ENCODE assay signal across 1 cellular context in genomic region chr2:37196320-37197195, GRCh38.
TF ChIP-seq lines count a peak whose summit lies in the region.

Gene CEBPZOS, plus strand, starts transcription at chr2:37196496. Its CDS starts 3,209 bp downstream, at chr2:37199705.

TF ChIP-seq in HepG2, 621 proteins besides CTCF, POLR2A, EP300 and RAD21 (continued from another document and continues in another):
- TF ChIP-seq MED8 (CRISPR knock-in tag; IDR thresholded peaks at IDR 0.05; ENCODE audit: insufficient replicate concordance), result peak; percentile 83
- TF ChIP-seq ELF1 (CRISPR knock-in tag; IDR thresholded peaks at IDR 0.05), result peak; percentile 38; the same call in 1 of the 2 replicates
- 0 out of 2 replicates have a peak, but pooled peaks have one; percentile 52 for TF ChIP-seq ZNF720 (CRISPR knock-in tag; IDR thresholded peaks at IDR 0.05)
- TF ChIP-seq FOXC1 (CRISPR knock-in tag; IDR thresholded peaks at IDR 0.05; ENCODE audit: borderline replicate concordance), result peak; percentile 98; the same call in 1 of the 2 replicates
- no peak; the same call in 1 of the 2 replicates for TF ChIP-seq ZNF264 (CRISPR knock-in tag; IDR thresholded peaks at IDR 0.05)
- TF ChIP-seq ZNF550 (CRISPR knock-in tag; IDR thresholded peaks at IDR 0.05; ENCODE audit: borderline replicate concordance), result 0 out of 2 replicates have a peak, but pooled peaks have one; percentile 27
- TF ChIP-seq ZNF143 (CRISPR knock-in tag; IDR thresholded peaks at IDR 0.05), result no peak
- TF ChIP-seq MYPOP (CRISPR knock-in tag; IDR thresholded peaks at IDR 0.05), result peak; percentile 95
- peak; percentile 40 for TF ChIP-seq ZMYM2 (CRISPR knock-in tag; IDR thresholded peaks at IDR 0.05)
- peak; percentile 92 for TF ChIP-seq ZNF333 (CRISPR knock-in tag; IDR thresholded peaks at IDR 0.05; ENCODE audit: borderline replicate concordance)
- no peak; a peak in 1 of 4 replicates for TF ChIP-seq REST (IDR thresholded peaks at IDR 0.05; ENCODE audit: borderline replicate concordance in 1 of 2, low read depth in 1 of 2, low read length in 2 of 2)
- TF ChIP-seq HOXA9 (CRISPR knock-in tag; IDR thresholded peaks at IDR 0.05; ENCODE audit: borderline replicate concordance), result no peak
- no peak for TF ChIP-seq MAFF (IDR thresholded peaks at IDR 0.05; ENCODE audit: low read depth, low read length)
- TF ChIP-seq ZFP37 (CRISPR knock-in tag; IDR thresholded peaks at IDR 0.05; ENCODE audit: borderline replicate concordance), result no peak
- TF ChIP-seq YEATS4 (CRISPR knock-in tag; IDR thresholded peaks at IDR 0.05; ENCODE audit: borderline replicate concordance), result peak; percentile 97
- peak; percentile 70; the same call in 1 of the 2 replicates for TF ChIP-seq ESRRA (CRISPR knock-in tag; IDR thresholded peaks at IDR 0.05; ENCODE audit: low read depth)
- TF ChIP-seq TCF12 (IDR thresholded peaks at IDR 0.05), result no peak
- TF ChIP-seq TCF12 (CRISPR knock-in tag; IDR thresholded peaks at IDR 0.05), result peak; percentile 73; the same call in 1 of the 2 replicates
- TF ChIP-seq, protein P1, sequence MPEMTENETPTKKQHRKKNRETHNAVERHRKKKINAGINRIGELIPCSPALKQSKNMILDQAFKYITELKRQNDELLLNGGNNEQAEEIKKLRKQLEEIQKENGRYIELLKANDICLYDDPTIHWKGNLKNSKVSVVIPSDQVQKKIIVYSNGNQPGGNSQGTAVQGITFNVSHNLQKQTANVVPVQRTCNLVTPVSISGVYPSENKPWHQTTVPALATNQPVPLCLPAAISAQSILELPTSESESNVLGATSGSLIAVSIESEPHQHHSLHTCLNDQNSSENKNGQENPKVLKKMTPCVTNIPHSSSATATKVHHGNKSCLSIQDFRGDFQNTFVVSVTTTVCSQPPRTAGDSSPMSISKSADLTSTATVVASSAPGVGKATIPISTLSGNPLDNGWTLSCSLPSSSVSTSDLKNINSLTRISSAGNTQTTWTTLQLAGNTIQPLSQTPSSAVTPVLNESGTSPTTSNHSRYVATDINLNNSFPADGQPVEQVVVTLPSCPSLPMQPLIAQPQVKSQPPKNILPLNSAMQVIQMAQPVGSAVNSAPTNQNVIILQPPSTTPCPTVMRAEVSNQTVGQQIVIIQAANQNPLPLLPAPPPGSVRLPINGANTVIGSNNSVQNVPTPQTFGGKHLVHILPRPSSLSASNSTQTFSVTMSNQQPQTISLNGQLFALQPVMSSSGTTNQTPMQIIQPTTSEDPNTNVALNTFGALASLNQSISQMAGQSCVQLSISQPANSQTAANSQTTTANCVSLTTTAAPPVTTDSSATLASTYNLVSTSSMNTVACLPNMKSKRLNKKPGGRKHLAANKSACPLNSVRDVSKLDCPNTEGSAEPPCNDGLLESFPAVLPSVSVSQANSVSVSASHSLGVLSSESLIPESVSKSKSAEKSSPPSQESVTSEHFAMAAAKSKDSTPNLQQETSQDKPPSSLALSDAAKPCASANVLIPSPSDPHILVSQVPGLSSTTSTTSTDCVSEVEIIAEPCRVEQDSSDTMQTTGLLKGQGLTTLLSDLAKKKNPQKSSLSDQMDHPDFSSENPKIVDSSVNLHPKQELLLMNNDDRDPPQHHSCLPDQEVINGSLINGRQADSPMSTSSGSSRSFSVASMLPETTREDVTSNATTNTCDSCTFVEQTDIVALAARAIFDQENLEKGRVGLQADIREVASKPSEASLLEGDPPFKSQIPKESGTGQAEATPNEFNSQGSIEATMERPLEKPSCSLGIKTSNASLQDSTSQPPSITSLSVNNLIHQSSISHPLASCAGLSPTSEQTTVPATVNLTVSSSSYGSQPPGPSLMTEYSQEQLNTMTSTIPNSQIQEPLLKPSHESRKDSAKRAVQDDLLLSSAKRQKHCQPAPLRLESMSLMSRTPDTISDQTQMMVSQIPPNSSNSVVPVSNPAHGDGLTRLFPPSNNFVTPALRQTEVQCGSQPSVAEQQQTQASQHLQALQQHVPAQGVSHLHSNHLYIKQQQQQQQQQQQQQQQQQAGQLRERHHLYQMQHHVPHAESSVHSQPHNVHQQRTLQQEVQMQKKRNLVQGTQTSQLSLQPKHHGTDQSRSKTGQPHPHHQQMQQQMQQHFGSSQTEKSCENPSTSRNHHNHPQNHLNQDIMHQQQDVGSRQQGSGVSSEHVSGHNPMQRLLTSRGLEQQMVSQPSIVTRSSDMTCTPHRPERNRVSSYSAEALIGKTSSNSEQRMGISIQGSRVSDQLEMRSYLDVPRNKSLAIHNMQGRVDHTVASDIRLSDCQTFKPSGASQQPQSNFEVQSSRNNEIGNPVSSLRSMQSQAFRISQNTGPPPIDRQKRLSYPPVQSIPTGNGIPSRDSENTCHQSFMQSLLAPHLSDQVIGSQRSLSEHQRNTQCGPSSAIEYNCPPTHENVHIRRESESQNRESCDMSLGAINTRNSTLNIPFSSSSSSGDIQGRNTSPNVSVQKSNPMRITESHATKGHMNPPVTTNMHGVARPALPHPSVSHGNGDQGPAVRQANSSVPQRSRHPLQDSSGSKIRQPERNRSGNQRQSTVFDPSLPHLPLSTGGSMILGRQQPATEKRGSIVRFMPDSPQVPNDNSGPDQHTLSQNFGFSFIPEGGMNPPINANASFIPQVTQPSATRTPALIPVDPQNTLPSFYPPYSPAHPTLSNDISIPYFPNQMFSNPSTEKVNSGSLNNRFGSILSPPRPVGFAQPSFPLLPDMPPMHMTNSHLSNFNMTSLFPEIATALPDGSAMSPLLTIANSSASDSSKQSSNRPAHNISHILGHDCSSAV (CRISPR knock-in tag; IDR thresholded peaks at IDR 0.05; ENCODE audit: borderline replicate concordance), result no peak; the same call in 1 of the 2 replicates
- TF ChIP-seq ZNF75D (CRISPR knock-in tag; IDR thresholded peaks at IDR 0.05; ENCODE audit: borderline replicate concordance), result no peak
- peak; percentile 68; the same call in 1 of the 2 replicates for TF ChIP-seq NCOA1 (CRISPR knock-in tag; IDR thresholded peaks at IDR 0.05)
- TF ChIP-seq PHF5A (CRISPR knock-in tag; IDR thresholded peaks at IDR 0.05; ENCODE audit: low read depth, unreplicated experiment), result no peak
- TF ChIP-seq SIX4 (CRISPR knock-in tag; IDR thresholded peaks at IDR 0.05), result no peak; the same call in 1 of the 2 replicates
- TF ChIP-seq, protein P2, sequence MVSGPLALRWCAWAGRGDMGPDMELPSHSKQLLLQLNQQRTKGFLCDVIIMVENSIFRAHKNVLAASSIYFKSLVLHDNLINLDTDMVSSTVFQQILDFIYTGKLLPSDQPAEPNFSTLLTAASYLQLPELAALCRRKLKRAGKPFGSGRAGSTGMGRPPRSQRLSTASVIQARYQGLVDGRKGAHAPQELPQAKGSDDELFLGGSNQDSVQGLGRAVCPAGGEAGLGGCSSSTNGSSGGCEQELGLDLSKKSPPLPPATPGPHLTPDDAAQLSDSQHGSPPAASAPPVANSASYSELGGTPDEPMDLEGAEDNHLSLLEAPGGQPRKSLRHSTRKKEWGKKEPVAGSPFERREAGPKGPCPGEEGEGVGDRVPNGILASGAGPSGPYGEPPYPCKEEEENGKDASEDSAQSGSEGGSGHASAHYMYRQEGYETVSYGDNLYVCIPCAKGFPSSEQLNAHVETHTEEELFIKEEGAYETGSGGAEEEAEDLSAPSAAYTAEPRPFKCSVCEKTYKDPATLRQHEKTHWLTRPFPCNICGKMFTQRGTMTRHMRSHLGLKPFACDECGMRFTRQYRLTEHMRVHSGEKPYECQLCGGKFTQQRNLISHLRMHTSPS (CRISPR knock-in tag; IDR thresholded peaks at IDR 0.05; ENCODE audit: low read depth), result no peak
- peak; percentile 72; the same call in 1 of the 2 replicates for TF ChIP-seq E2F5 (CRISPR knock-in tag; conservative IDR thresholded peaks at IDR 0.05)
- TF ChIP-seq MEF2D (CRISPR knock-in tag; IDR thresholded peaks at IDR 0.05), result peak; percentile 44
- TF ChIP-seq HMG20B (CRISPR knock-in tag; conservative IDR thresholded peaks at IDR 0.05), result peak; percentile 16; the same call in 1 of the 2 replicates
- TF ChIP-seq ZBTB49 (CRISPR knock-in tag; IDR thresholded peaks at IDR 0.05; ENCODE audit: borderline replicate concordance), result 0 out of 2 replicates have a peak, but pooled peaks have one; percentile 13
- TF ChIP-seq ARNT2 (CRISPR knock-in tag; IDR thresholded peaks at IDR 0.05; ENCODE audit: low read depth), result peak; percentile 87
- TF ChIP-seq ZNF468 (CRISPR knock-in tag; IDR thresholded peaks at IDR 0.05), result peak; percentile 73; the same call in 1 of the 2 replicates
- TF ChIP-seq SMAD3 (CRISPR knock-in tag; IDR thresholded peaks at IDR 0.05), result no peak; the same call in 1 of the 2 replicates
- TF ChIP-seq, protein P3, sequence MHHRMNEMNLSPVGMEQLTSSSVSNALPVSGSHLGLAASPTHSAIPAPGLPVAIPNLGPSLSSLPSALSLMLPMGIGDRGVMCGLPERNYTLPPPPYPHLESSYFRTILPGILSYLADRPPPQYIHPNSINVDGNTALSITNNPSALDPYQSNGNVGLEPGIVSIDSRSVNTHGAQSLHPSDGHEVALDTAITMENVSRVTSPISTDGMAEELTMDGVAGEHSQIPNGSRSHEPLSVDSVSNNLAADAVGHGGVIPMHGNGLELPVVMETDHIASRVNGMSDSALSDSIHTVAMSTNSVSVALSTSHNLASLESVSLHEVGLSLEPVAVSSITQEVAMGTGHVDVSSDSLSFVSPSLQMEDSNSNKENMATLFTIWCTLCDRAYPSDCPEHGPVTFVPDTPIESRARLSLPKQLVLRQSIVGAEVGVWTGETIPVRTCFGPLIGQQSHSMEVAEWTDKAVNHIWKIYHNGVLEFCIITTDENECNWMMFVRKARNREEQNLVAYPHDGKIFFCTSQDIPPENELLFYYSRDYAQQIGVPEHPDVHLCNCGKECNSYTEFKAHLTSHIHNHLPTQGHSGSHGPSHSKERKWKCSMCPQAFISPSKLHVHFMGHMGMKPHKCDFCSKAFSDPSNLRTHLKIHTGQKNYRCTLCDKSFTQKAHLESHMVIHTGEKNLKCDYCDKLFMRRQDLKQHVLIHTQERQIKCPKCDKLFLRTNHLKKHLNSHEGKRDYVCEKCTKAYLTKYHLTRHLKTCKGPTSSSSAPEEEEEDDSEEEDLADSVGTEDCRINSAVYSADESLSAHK (CRISPR knock-in tag; IDR thresholded peaks at IDR 0.05; ENCODE audit: borderline replicate concordance), result 0 out of 2 replicates have a peak, but pooled peaks have one; percentile 19
- peak; percentile 95; the same call in 1 of the 2 replicates for TF ChIP-seq ZNF670 (CRISPR knock-in tag; IDR thresholded peaks at IDR 0.05; ENCODE audit: borderline replicate concordance)
- peak; percentile 58; the same call in 1 of the 2 replicates for TF ChIP-seq ARNTL (CRISPR knock-in tag; IDR thresholded peaks at IDR 0.05)
- TF ChIP-seq, protein P4, sequence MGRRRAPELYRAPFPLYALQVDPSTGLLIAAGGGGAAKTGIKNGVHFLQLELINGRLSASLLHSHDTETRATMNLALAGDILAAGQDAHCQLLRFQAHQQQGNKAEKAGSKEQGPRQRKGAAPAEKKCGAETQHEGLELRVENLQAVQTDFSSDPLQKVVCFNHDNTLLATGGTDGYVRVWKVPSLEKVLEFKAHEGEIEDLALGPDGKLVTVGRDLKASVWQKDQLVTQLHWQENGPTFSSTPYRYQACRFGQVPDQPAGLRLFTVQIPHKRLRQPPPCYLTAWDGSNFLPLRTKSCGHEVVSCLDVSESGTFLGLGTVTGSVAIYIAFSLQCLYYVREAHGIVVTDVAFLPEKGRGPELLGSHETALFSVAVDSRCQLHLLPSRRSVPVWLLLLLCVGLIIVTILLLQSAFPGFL (CRISPR knock-in tag; IDR thresholded peaks at IDR 0.05), result 0 out of 2 replicates have a peak, but pooled peaks have one; percentile 55
- TF ChIP-seq DR1 (CRISPR knock-in tag; IDR thresholded peaks at IDR 0.05), result peak; percentile 75
- no peak; the same call in 1 of the 2 replicates for TF ChIP-seq KLF13 (CRISPR knock-in tag; IDR thresholded peaks at IDR 0.05)
